20 cellular contexts compared by ENCODE assay signal in genomic region chr15:62786123-62786825, GRCh38.
A peak's percentile ranks its signal among the peaks of the same experiment; 100 is the strongest.
DNase-seq lines count a peak whose midpoint lies in the region; ATAC-seq and TF ChIP-seq lines count a peak whose summit lies in the region.
"Had no signal": no experiment of that assay in that cellular context is flagged by ENCODE, and none has a peak within 500 bp of the region (broad histone marks: within the 10 kb centered on the region; RNA-seq: fewer than 3 reads in every experiment).

No MANE protein-coding gene starts in this region.

- no peaks in the 10 kb centered on the region for H3K79me2 ChIP-seq in smooth muscle cell (ENCODE audit: low read depth)

- H3K4me3 ChIP-seq in liver (ENCODE audit: low read depth in 1 of 3, low read length in 3 of 3) (no peak overlapping the region), smooth muscle cell (no peak overlapping the region), SJCRH30 (no peak overlapping the region)
- H3K4me3 ChIP-seq: HAP-1, MG63, Peyer's patch had no signal

- peaks cover 67% of the 10 kb centered on the region for H3F3A ChIP-seq in smooth muscle cell (ENCODE audit: low read depth)

- peaks cover 4 to 5% (median 4%) of the 10 kb centered on the region in 4 donors for H3K4me1 ChIP-seq in liver (ENCODE audit: control insufficient read depth in 4 of 4, insufficient read depth in 4 of 4, low read length in 3 of 4)
- H3K4me1 ChIP-seq in smooth muscle cell (ENCODE audit: low read depth) = peaks cover 25% of the 10 kb centered on the region
- H3K4me1 ChIP-seq in SJCRH30 = peaks cover 3% of the 10 kb centered on the region; the same call in 1 of the 2 replicates

- H3K9ac ChIP-seq in liver (ENCODE audit: low read depth in 1 of 2, low read length in 2 of 2) (no peak overlapping the region), smooth muscle cell (ENCODE audit: low read depth) (no peak overlapping the region)

- TF ChIP-seq RAD21 in liver (IDR thresholded peaks at IDR 0.05) = peak in 1 of 2 donors; percentile 18

- ATAC-seq in HG03520 (IDR thresholded peaks at IDR 0.05; ENCODE audit: unreplicated experiment) = no peak
- ATAC-seq: Right ventricle myocardium inferior had no signal

- H3K9me3 ChIP-seq in liver (ENCODE audit: control insufficient read depth in 4 of 4, low read length in 3 of 4) (no peaks in the 10 kb centered on the region), smooth muscle cell (replicated peaks; ENCODE audit: low read depth) (no peaks in the 10 kb centered on the region), SJCRH30 (replicated peaks) (no peaks in the 10 kb centered on the region)
- H3K9me3 ChIP-seq: MG63, Peyer's patch had no signal

- WGBS in liver = 78% methylated on average over 8 of the region's 8 CpGs
- 6% methylated on average over 8 of the region's 8 CpGs for WGBS in smooth muscle cell (ENCODE audit: low lambda C conversion rate)

- H3K36me3 ChIP-seq in liver (ENCODE audit: control insufficient read depth in 4 of 4, insufficient read depth in 3 of 4, low read depth in 1 of 4, low read length in 3 of 4) (no peaks in the 10 kb centered on the region), smooth muscle cell (ENCODE audit: low read depth) (no peaks in the 10 kb centered on the region), SJCRH30 (no peaks in the 10 kb centered on the region)
- H3K36me3 ChIP-seq: HAP-1 had no signal

- TF ChIP-seq CTCF in liver (IDR thresholded peaks at IDR 0.05; ENCODE audit: low read depth, low read length, missing input control) = no peak
- TF ChIP-seq CTCF in smooth muscle cell (IDR thresholded peaks at IDR 0.05; ENCODE audit: borderline replicate concordance, insufficient read depth, poor library complexity, severe bottlenecking) = no peak

- H3K4me2 ChIP-seq in smooth muscle cell = peak overlapping the region; percentile 56

- H3K27me3 ChIP-seq in liver (ENCODE audit: control insufficient read depth in 4 of 4, insufficient read depth in 4 of 4, low read length in 3 of 4) = no peaks in the 10 kb centered on the region
- H3K27me3 ChIP-seq in smooth muscle cell (ENCODE audit: low read depth) = no peaks in the 10 kb centered on the region
- H3K27me3 ChIP-seq in SJCRH30 = no peaks in the 10 kb centered on the region
- H3K27me3 ChIP-seq: MG63, Peyer's patch had no signal

- DNase-seq in amniotic epithelial cell (ENCODE audit: low read depth) (peak; percentile 45), dermis microvascular lymphatic vessel endothelial cell (ENCODE audit: low read depth in 2 of 2) (peak; percentile 15 to 31), smooth muscle cell (lab: John Stamatoyannopoulos, UW; ENCODE audit: unreplicated experiment) (no peak), SJCRH30 (no peak), NCI-H2107 treated with DMSO at 0.1 percent for 48 hours (lab: John Stamatoyannopoulos, UW; ENCODE audit: unreplicated experiment) (no peak), putamen (ENCODE audit: low spot score) (no peak)
- DNase-seq: DND-41; Kasumi-1; MG63; NCI-H1092; NCI-H1436 treated with DMSO at 0.1 percent for 48 hours; NCI-H2029; NCI-H446 treated with DMSO at 0.1 percent for 48 hours; NK-92 treated with Interleukin-12 subunit alpha and Interleukin-12 subunit beta, amount 100 ng/mL, for 24 hours; Peyer's patch had no signal

- H3K27ac ChIP-seq in liver (ENCODE audit: low read depth in 1 of 2, low read length in 2 of 2) = no peak overlapping the region
- peak overlapping the region; percentile 74 for H3K27ac ChIP-seq in smooth muscle cell (ENCODE audit: low read depth)
- H3K27ac ChIP-seq in SJCRH30 = no peak overlapping the region
- H3K27ac ChIP-seq: HL-60, Peyer's patch had no signal

- no peak overlapping the region for H2AFZ ChIP-seq in smooth muscle cell (ENCODE audit: low read depth)

- H4K20me1 ChIP-seq in smooth muscle cell (ENCODE audit: low read depth) = no peaks in the 10 kb centered on the region

TF ChIP-seq in liver, 16 proteins besides CTCF, POLR2A, EP300 and RAD21:
- TF ChIP-seq NR2F2 (IDR thresholded peaks at IDR 0.05) = peak; percentile 13
- TF ChIP-seq EGR1 (IDR thresholded peaks at IDR 0.05; ENCODE audit: low read depth in 2 of 2) = no peak
- no peak for TF ChIP-seq JUND (IDR thresholded peaks at IDR 0.05)
- no peak for TF ChIP-seq ATF3 (IDR thresholded peaks at IDR 0.05)

Comparison
In these comparisons a context has a peak if more than half of its experiments do, and no peak if none do; other contexts are left out.
1. DNase-seq: peak in amniotic epithelial cell (single experiment) and dermis microvascular lymphatic vessel endothelial cell (2 of 2); none in smooth muscle cell (single experiment), SJCRH30 (0 of 2), NCI-H2107 treated with DMSO at 0.1 percent for 48 hours (single experiment) and putamen (single experiment).